Comparison of ENCODE assay signal across 18 cellular contexts in genomic region chr5:83251849-83252248, GRCh38.
"Had no signal": no experiment of that assay in that cellular context is flagged by ENCODE, and none has a peak within 500 bp of the region (broad histone marks: within the 10 kb centered on the region; RNA-seq: fewer than 3 reads in every experiment).

No MANE protein-coding gene starts in this region.

- H3K4me3 ChIP-seq: esophagus squamous epithelium, hepatocyte, mucosa of descending colon, sigmoid colon, skin epidermis, stomach, thoracic aorta, transverse colon had no signal

- H3K36me3 ChIP-seq: esophagus squamous epithelium, neutrophil, sigmoid colon, stomach, thoracic aorta, transverse colon had no signal

- H3K27me3 ChIP-seq: esophagus squamous epithelium, foreskin keratinocyte, hepatocyte, neutrophil, sigmoid colon, stomach, transverse colon had no signal

- H3K4me1 ChIP-seq: stomach, transverse colon had no signal

- H3K4me2 ChIP-seq: hepatocyte had no signal

- H3K27ac ChIP-seq: esophagus squamous epithelium, foreskin keratinocyte, hepatocyte, neutrophil, sigmoid colon, skin epidermis, stomach, thoracic aorta, transverse colon had no signal

- H3K79me2 ChIP-seq: hepatocyte had no signal

- H2AFZ ChIP-seq: hepatocyte had no signal

- H3K9me3 ChIP-seq: esophagus squamous epithelium, mucosa of descending colon, neutrophil, sigmoid colon, stomach, thoracic aorta, transverse colon had no signal

- DNase-seq: effector memory CD8-positive, alpha-beta T cell; esophagus squamous epithelium; foreskin keratinocyte; head of caudate nucleus; kidney glomerular epithelial cell; mammary epithelial cell; mucosa of descending colon; naive thymus-derived CD8-positive, alpha-beta T cell; sigmoid colon; stimulated activated CD4-positive, alpha-beta T cell treated with anti-CD3 and anti-CD28 coated beads, Interleukin-12 subunit alpha, Interleukin-12 subunit beta, amount 100 ng/mL, for 4 hours; stimulated activated naive CD4-positive, alpha-beta T cell; stomach; substantia nigra; transverse colon had no signal
